Comparison of ENCODE assay signal across 17 cellular contexts in genomic region chr22:27775087-27775697, GRCh38. TPM values are rescaled to one million over a fixed set of nuclear protein-coding genes. Genes with fewer than 3 reads are reported as not detected.
DNase-seq lines count a peak whose midpoint lies in the region; ATAC-seq lines count a peak whose summit lies in the region.
"Had no signal": no experiment of that assay in that cellular context is flagged by ENCODE, and none has a peak within 500 bp of the region (broad histone marks: within the 10 kb centered on the region; RNA-seq: fewer than 3 reads in every experiment).

No MANE protein-coding gene starts in this region.

- H3K56ac ChIP-seq in mesendoderm (ENCODE audit: low read length), result peak overlapping the region; percentile 15

- peak; percentile 20 for DNase-seq in HT1080 (ENCODE audit: low read depth)
- no peak for DNase-seq in caudate nucleus (lab: John Stamatoyannopoulos, UW)
- DNase-seq in mesendoderm, result no peak
- DNase-seq in NCI-H1930 (lab: John Stamatoyannopoulos, UW), result no peak
- no peak for DNase-seq in activated CD8-positive, alpha-beta memory T cell treated with anti-CD3 and anti-CD28 coated beads, Interleukin-2, amount 50 U/mL, for 4 hours
- DNase-seq: activated CD4-positive, alpha-beta T cell treated with anti-CD3 and anti-CD28 coated beads, Interleukin-2, amount 50 U/mL, for 1 hour; activated naive CD8-positive, alpha-beta T cell treated with anti-CD3 and anti-CD28 coated beads, Interleukin-2, amount 10 ng/mL, durations not matched to agents 7 days and 5 days; activated T-cell treated with anti-CD3 and anti-CD28 coated beads, Interleukin-2, amount 50 U/mL, for 48 hours; cortex of kidney; erythroblast; NCI-H1694; NCI-H510A; stimulated activated CD4-positive, alpha-beta T cell treated with anti-CD3 and anti-CD28 coated beads, Interleukin-1b, Interleukin-23, amount 100 ng/mL, for 48 hours had no signal

- H3K9me3 ChIP-seq in skeletal muscle tissue (ENCODE audit: control insufficient read depth in 3 of 3, low read length in 3 of 3), result no peaks in the 10 kb centered on the region
- H3K9me3 ChIP-seq: prostate gland had no signal

- no peak for ATAC-seq in GM19324 (IDR thresholded peaks at IDR 0.05; ENCODE audit: low FRiP score, unreplicated experiment)
- ATAC-seq in GM19397 (IDR thresholded peaks at IDR 0.05; ENCODE audit: unreplicated experiment), result no peak

- H2AK5ac ChIP-seq in mesendoderm (ENCODE audit: low read length), result peak overlapping the region; percentile 88

- peak overlapping the region; percentile 73 for H3K27ac ChIP-seq in caudate nucleus (ENCODE audit: low read depth, low read length)
- H3K27ac ChIP-seq in mesendoderm (ENCODE audit: low read depth, low read length), result no peak overlapping the region
- peak overlapping the region; percentile 72 for H3K27ac ChIP-seq in skeletal muscle tissue (ENCODE audit: low read depth, low read length)
- H3K27ac ChIP-seq: prostate gland had no signal

- no peak overlapping the region for H2BK15ac ChIP-seq in mesendoderm (replicated peaks; ENCODE audit: low read depth)

- H3K9ac ChIP-seq in mesendoderm (ENCODE audit: low read length) (no peak overlapping the region), skeletal muscle tissue (ENCODE audit: low read depth in 1 of 3, low read length in 3 of 3) (peak overlapping the region in 2 of 3 donors; percentile 65 to 66)

- H2BK120ac ChIP-seq in mesendoderm (ENCODE audit: low read depth, low read length), result no peak overlapping the region

- no peaks in the 10 kb centered on the region for H3K27me3 ChIP-seq in mesendoderm (ENCODE audit: insufficient read depth, low read length, poor library complexity)
- no peaks in the 10 kb centered on the region for H3K27me3 ChIP-seq in skeletal muscle tissue (ENCODE audit: control insufficient read depth in 3 of 3, insufficient read depth in 3 of 3, low read length in 3 of 3)

- no peaks in the 10 kb centered on the region for H3K79me1 ChIP-seq in mesendoderm (ENCODE audit: low read length)

- H3K4me3 ChIP-seq in mesendoderm (ENCODE audit: low read length) (no peak overlapping the region), skeletal muscle tissue (ENCODE audit: low read length in 3 of 3) (no peak overlapping the region)
- H3K4me3 ChIP-seq: prostate gland had no signal

- H3K79me2 ChIP-seq in mesendoderm (ENCODE audit: control insufficient read depth, insufficient read depth, low read length), result no peaks in the 10 kb centered on the region

- H3K23ac ChIP-seq in mesendoderm (ENCODE audit: low read length), result no peak overlapping the region

- H3K4ac ChIP-seq in mesendoderm (ENCODE audit: low read depth, low read length), result no peak overlapping the region

- H2BK5ac ChIP-seq in mesendoderm (ENCODE audit: low read length), result no peak overlapping the region

- H3K18ac ChIP-seq in mesendoderm (ENCODE audit: low read length), result no peak overlapping the region

- no peak overlapping the region for H4K5ac ChIP-seq in mesendoderm (ENCODE audit: low read length)

- no peaks in the 10 kb centered on the region for H3K36me3 ChIP-seq in mesendoderm (ENCODE audit: control insufficient read depth, insufficient read depth, low read length)
- peaks cover 3 to 8% (median 5%) of the 10 kb centered on the region in 3 donors for H3K36me3 ChIP-seq in skeletal muscle tissue (ENCODE audit: control insufficient read depth in 3 of 3, insufficient read depth in 3 of 3, low read length in 3 of 3)
- H3K36me3 ChIP-seq: prostate gland had no signal

- H4K8ac ChIP-seq in mesendoderm (ENCODE audit: low read depth, low read length), result no peak overlapping the region

- WGBS in mesendoderm (ENCODE audit: extremely low coverage, insufficient coverage, low lambda C conversion rate), result no CpG with 5 or more reads among the region's 18 CpGs

- H3K4me1 ChIP-seq in mesendoderm (ENCODE audit: control insufficient read depth, low read depth, low read length) (peaks cover 17% of the 10 kb centered on the region), skeletal muscle tissue (ENCODE audit: control insufficient read depth in 3 of 3, insufficient read depth in 3 of 3, low read length in 3 of 3) (peaks cover 54 to 74% (median 56%) of the 10 kb centered on the region in 3 donors)
- H3K4me1 ChIP-seq: prostate gland had no signal

- H3K4me2 ChIP-seq in mesendoderm (ENCODE audit: low read length), result no peak overlapping the region

RNA-seq across cellular contexts. Expression of gene MN1, which starts 26.4 kb away (rescaled TPM):
- total RNA-seq in HT1080 (2014; rRNA removed; shearing (Covaris generic)), result 0.37 and 0.69 TPM in 2 replicates
- polyA plus RNA-seq in HT1080 (2015; cell fraction: cytosol; rRNA removed), result 0.66 and 0.72 TPM in 2 replicates
- 1.0 and 1.2 TPM in 2 replicates for polyA plus RNA-seq in HT1080 (2015; cell fraction: nucleus; rRNA removed)
- polyA plus RNA-seq in mesendoderm (2013, experiment 1 of 2), result 1.3 TPM
- polyA plus RNA-seq in mesendoderm (2013, experiment 2 of 2), result 1.4 TPM
- 2.6 TPM for total RNA-seq in skeletal muscle tissue
